ENCODE assay signal across 23 cellular contexts in genomic region chr2:64362562-64363026, GRCh38.
DNase-seq lines count a peak whose midpoint lies in the region; ATAC-seq and TF ChIP-seq lines count a peak whose summit lies in the region.
"Had no signal": no experiment of that assay in that cellular context is flagged by ENCODE, and none has a peak within 500 bp of the region (broad histone marks: within the 10 kb centered on the region; RNA-seq: fewer than 3 reads in every experiment).

No MANE protein-coding gene starts in this region.

- peaks cover 12% of the 10 kb centered on the region for H3K27me3 Mint-ChIP-seq in endodermal cell (ENCODE audit: insufficient read depth)
- H3K27me3 Mint-ChIP-seq in activated CD4-positive, alpha-beta memory T cell treated with anti-CD3 and anti-CD28 coated beads for 36 hours: peaks cover 13% of the 10 kb centered on the region

- TF ChIP-seq EP300 in suprapubic skin (IDR thresholded peaks at IDR 0.05): no peak

- no peak overlapping the region for H3K27ac Mint-ChIP-seq in endodermal cell
- no peak overlapping the region for H3K27ac Mint-ChIP-seq in activated CD4-positive, alpha-beta memory T cell treated with anti-CD3 and anti-CD28 coated beads for 36 hours
- H3K27ac Mint-ChIP-seq: activated CD4-positive, alpha-beta T cell treated with anti-CD3 and anti-CD28 coated beads, Interleukin-2, amount 10 ng/mL, durations not matched to agents 7 days and 5 days; CD4-positive, alpha-beta T cell; immature natural killer cell; natural killer cell treated with Interleukin-12 subunit alpha and Interleukin-12 subunit beta and Interleukin-15 and Interleukin-18, amount 100 ng/mL, for 72 hours had no signal

- in situ Hi-C loops in HAP-1 (cut with MboI; ENCODE audit: low sequenced_read_pairs): no loop called here

- H3K36me3 Mint-ChIP-seq in endodermal cell (ENCODE audit: low read depth): no peaks in the 10 kb centered on the region
- H3K36me3 Mint-ChIP-seq in activated CD4-positive, alpha-beta memory T cell treated with anti-CD3 and anti-CD28 coated beads for 36 hours: no peaks in the 10 kb centered on the region
- H3K36me3 Mint-ChIP-seq: immature natural killer cell; natural killer cell treated with Interleukin-12 subunit alpha and Interleukin-12 subunit beta and Interleukin-15 and Interleukin-18, amount 100 ng/mL, for 72 hours had no signal

- H3K4me3 ChIP-seq in endodermal cell (ENCODE audit: low read length) (no peak overlapping the region), right lobe of liver (no peak overlapping the region), suprapubic skin (no peak overlapping the region), right atrium auricular region (no peak overlapping the region), HAP-1 (no peak overlapping the region)

- peaks cover 27% of the 10 kb centered on the region for H3K4me1 Mint-ChIP-seq in endodermal cell
- H3K4me1 Mint-ChIP-seq in activated CD4-positive, alpha-beta memory T cell treated with anti-CD3 and anti-CD28 coated beads for 36 hours (ENCODE audit: low read depth): peaks cover 4% of the 10 kb centered on the region
- H3K4me1 Mint-ChIP-seq: central memory CD8-positive, alpha-beta T cell; immature natural killer cell had no signal

- H3K9me3 ChIP-seq in endodermal cell (ENCODE audit: control insufficient read depth, low read length) (peaks cover 3% of the 10 kb centered on the region), right lobe of liver (no peaks in the 10 kb centered on the region), suprapubic skin (no peaks in the 10 kb centered on the region), right atrium auricular region (no peaks in the 10 kb centered on the region), HAP-1 (no peaks in the 10 kb centered on the region)

- H3K9ac ChIP-seq in endodermal cell (ENCODE audit: extremely low read depth, low read length, poor library complexity, severe bottlenecking): no peak overlapping the region

- TF ChIP-seq POLR2A in right lobe of liver (IDR thresholded peaks at IDR 0.05) (no peak), suprapubic skin (IDR thresholded peaks at IDR 0.05) (no peak)

- H3K36me3 ChIP-seq in endodermal cell (ENCODE audit: control insufficient read depth, insufficient read depth, low read length) (no peaks in the 10 kb centered on the region), right lobe of liver (no peaks in the 10 kb centered on the region), suprapubic skin (no peaks in the 10 kb centered on the region), right atrium auricular region (no peaks in the 10 kb centered on the region), HAP-1 (replicated peaks) (no peaks in the 10 kb centered on the region)

- POLR2A ChIA-PET in activated CD4-positive, alpha-beta memory T cell treated with anti-CD3 and anti-CD28 coated beads for 36 hours (lab: Charles Lee): no interaction called here

- DNase-seq in NCI-H226: peak; percentile 40
- DNase-seq in endodermal cell: peak; percentile 68
- DNase-seq in right lobe of liver: peak in 2 of 3 donors; percentile 30 to 67
- DNase-seq in suprapubic skin (ENCODE audit: low spot score in 2 of 2): no peak
- DNase-seq in hepatic stellate cell (ENCODE audit: low spot score): no peak
- no peak for DNase-seq in activated CD4-positive, alpha-beta memory T cell treated with anti-CD3 and anti-CD28 coated beads for 36 hours
- DNase-seq in right atrium auricular region (ENCODE audit: low spot score): no peak
- no peak for DNase-seq in HAP-1 (ENCODE audit: low spot score in 2 of 2)
- DNase-seq: activated CD4-positive, alpha-beta T cell treated with anti-CD3 and anti-CD28 coated beads, Interleukin-2, amount 10 ng/mL, durations not matched to agents 7 days and 5 days; activated CD8-positive, alpha-beta memory T cell treated with anti-CD3 and anti-CD28 coated beads, Interleukin-2, amount 50 U/mL, for 48 hours; amniotic stem cell; CD4-positive, alpha-beta T cell; effector CD4-positive, alpha-beta T cell; HCEC 1CT; head of caudate nucleus; immature natural killer cell; KBM-7; mesenchymal stem cell; NCI-H2029; NCI-H446 treated with DMSO at 0.1 percent for 48 hours; SHP77 treated with DMSO at 0.1 percent for 48 hours had no signal

- TF ChIP-seq CTCF in endodermal cell (conservative IDR thresholded peaks at IDR 0.05): no peak
- TF ChIP-seq CTCF in right lobe of liver (IDR thresholded peaks at IDR 0.05): no peak
- no peak for TF ChIP-seq CTCF in suprapubic skin (IDR thresholded peaks at IDR 0.05)
- no peak for TF ChIP-seq CTCF in right atrium auricular region (IDR thresholded peaks at IDR 0.05)

- peak; percentile 69 to 89 (median 70) for ATAC-seq in right lobe of liver

- CTCF ChIA-PET in activated CD4-positive, alpha-beta memory T cell treated with anti-CD3 and anti-CD28 coated beads for 36 hours (lab: Charles Lee): interaction anchor here (0.7 to 1.1 kb wide), 2 partner anchors 32 to 125 kb away, joined by 4 read pairs; no protein-coding TSS in a partner anchor

- H3K9me3 Mint-ChIP-seq in endodermal cell: peaks cover 4% of the 10 kb centered on the region
- H3K9me3 Mint-ChIP-seq in activated CD4-positive, alpha-beta memory T cell treated with anti-CD3 and anti-CD28 coated beads for 36 hours: no peaks in the 10 kb centered on the region
- H3K9me3 Mint-ChIP-seq: activated CD4-positive, alpha-beta T cell treated with anti-CD3 and anti-CD28 coated beads, Interleukin-2, amount 10 ng/mL, durations not matched to agents 7 days and 5 days; CD4-positive, alpha-beta T cell; central memory CD8-positive, alpha-beta T cell; immature natural killer cell; natural killer cell treated with Interleukin-12 subunit alpha and Interleukin-12 subunit beta and Interleukin-15 and Interleukin-18, amount 100 ng/mL, for 72 hours had no signal

- 89 to 92% methylated on average over 4 of the region's 4 CpGs for WGBS in endodermal cell (ENCODE audit: insufficient coverage in 1 of 2, insufficient read length in 1 of 2), 2 experiments
- WGBS in right lobe of liver (ENCODE audit: insufficient coverage, low coverage, low lambda C conversion rate, missing lambda C conversion rate): 94% methylated on average over 3 of the region's 4 CpGs
- 58% methylated on average over 4 of the region's 4 CpGs for WGBS in suprapubic skin

- intact Hi-C loops in right lobe of liver (cut with DNase I): no loop called here
- intact Hi-C loops in activated CD4-positive, alpha-beta memory T cell treated with anti-CD3 and anti-CD28 coated beads for 36 hours (cut with micrococcal nuclease): no loop called here

- H3K4me1 ChIP-seq in endodermal cell (ENCODE audit: control insufficient read depth, insufficient read depth, low read length): peaks cover 16% of the 10 kb centered on the region
- H3K4me1 ChIP-seq in right lobe of liver: peaks cover 0 to 8% (median 4%) of the 10 kb centered on the region in 4 donors
- peaks cover 46% of the 10 kb centered on the region for H3K4me1 ChIP-seq in suprapubic skin
- H3K4me1 ChIP-seq in right atrium auricular region: peaks cover 0 to 10% of the 10 kb centered on the region in 2 donors
- H3K4me1 ChIP-seq in HAP-1: no peaks in the 10 kb centered on the region

- no peak overlapping the region for H3K4me3 Mint-ChIP-seq in endodermal cell
- H3K4me3 Mint-ChIP-seq in activated CD4-positive, alpha-beta memory T cell treated with anti-CD3 and anti-CD28 coated beads for 36 hours: no peak overlapping the region
- H3K4me3 Mint-ChIP-seq: activated CD4-positive, alpha-beta T cell treated with anti-CD3 and anti-CD28 coated beads, Interleukin-2, amount 10 ng/mL, durations not matched to agents 7 days and 5 days; CD4-positive, alpha-beta T cell; central memory CD8-positive, alpha-beta T cell; immature natural killer cell; natural killer cell treated with Interleukin-12 subunit alpha and Interleukin-12 subunit beta and Interleukin-15 and Interleukin-18, amount 100 ng/mL, for 72 hours had no signal

- H3K27me3 ChIP-seq in endodermal cell (ENCODE audit: control insufficient read depth, insufficient read depth, low read length, poor library complexity, severe bottlenecking) (peaks cover 5% of the 10 kb centered on the region), right lobe of liver (no peaks in the 10 kb centered on the region), suprapubic skin (no peaks in the 10 kb centered on the region), right atrium auricular region (no peaks in the 10 kb centered on the region), HAP-1 (ENCODE audit: low read depth) (no peaks in the 10 kb centered on the region)

- H3K27ac ChIP-seq in endodermal cell (ENCODE audit: low read depth, low read length) (no peak overlapping the region), right lobe of liver (no peak overlapping the region), suprapubic skin (peak overlapping the region; percentile 67), right atrium auricular region (no peak overlapping the region)

Comparison
In these comparisons a context has a peak if more than half of its experiments do, and no peak if none do; other contexts are left out.
1. DNase-seq: peak in NCI-H226 (single experiment), endodermal cell (single experiment) and right lobe of liver (2 of 3); none in suprapubic skin (0 of 2), hepatic stellate cell (single experiment), activated CD4-positive, alpha-beta memory T cell treated with anti-CD3 and anti-CD28 coated beads for 36 hours (single experiment), right atrium auricular region (single experiment) and HAP-1 (0 of 2).